Comparison of ENCODE assay signal across 29 cellular contexts in the genomic region with DNA sequence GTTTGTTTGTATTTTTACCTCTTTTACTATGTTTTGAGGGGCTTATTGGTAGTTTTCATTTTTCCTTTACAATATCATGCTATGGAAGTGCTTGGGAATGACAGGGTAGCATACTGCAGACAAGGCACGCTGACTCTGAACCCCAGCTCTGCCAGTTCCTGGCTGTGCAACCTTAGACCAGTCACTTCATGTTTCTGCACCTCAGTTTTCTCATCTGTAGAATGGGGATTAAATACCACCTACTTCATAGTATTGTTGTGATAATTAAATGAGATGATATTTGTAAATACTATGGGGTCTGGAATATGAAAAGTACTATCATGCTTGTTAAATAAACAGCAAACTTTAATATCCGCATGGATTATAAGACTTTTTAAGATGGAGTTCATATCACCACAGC. TPM values are rescaled to one million over a fixed set of nuclear protein-coding genes. Genes with fewer than 3 reads are reported as not detected.
"Had no signal": no experiment of that assay in that cellular context is flagged by ENCODE, and none has a peak within 500 bp of the region (broad histone marks: within the 10 kb centered on the region; RNA-seq: fewer than 3 reads in every experiment).

No MANE protein-coding gene starts in this region.

- H3K27ac Mint-ChIP-seq: dendritic cell treated with granulocyte-macrophage colony-stimulating factor and Interleukin-4, amounts not matched to agents 40 ng/mL and 50 ng/mL, for 4 days; effector memory CD8-positive, alpha-beta T cell; endodermal cell; naive thymus-derived CD4-positive, alpha-beta T cell had no signal

- DNase-seq: colonic mucosa; cortex of kidney; effector CD8-positive, alpha-beta T cell; effector memory CD8-positive, alpha-beta T cell; endodermal cell; erythroblast; esophagus squamous epithelium; foreskin fibroblast; foreskin melanocyte; gastrocnemius medialis; head of caudate nucleus; heart right ventricle; hippocampal formation; left cardiac atrium; left lung; left ventricle myocardium superior; lower lobe of right lung; mesendoderm; midbrain; naive thymus-derived CD4-positive, alpha-beta T cell had no signal

- H3K4me3 Mint-ChIP-seq: dendritic cell treated with granulocyte-macrophage colony-stimulating factor and Interleukin-4, amounts not matched to agents 40 ng/mL and 50 ng/mL, for 4 days; effector memory CD8-positive, alpha-beta T cell; endodermal cell; naive thymus-derived CD4-positive, alpha-beta T cell had no signal

- H3K27ac ChIP-seq: colonic mucosa, epithelial cell of prostate, esophagus squamous epithelium, gastrocnemius medialis, heart right ventricle, left lung, lower lobe of right lung had no signal

- ATAC-seq: effector memory CD8-positive, alpha-beta T cell; esophagus mucosa; gastrocnemius medialis; heart right ventricle; left cardiac atrium; left lung; left ventricle myocardium superior; lower lobe of right lung; naive thymus-derived CD4-positive, alpha-beta T cell had no signal

- FAIRE-seq: endometrium, islet of Langerhans, keratinocyte had no signal

- H3K9me3 ChIP-seq: colonic mucosa, esophagus squamous epithelium, gastrocnemius medialis, left lung, lower lobe of right lung had no signal

- H3K4me1 Mint-ChIP-seq: naive thymus-derived CD4-positive, alpha-beta T cell had no signal

- H3K27me3 ChIP-seq: colonic mucosa had no signal

- H3K36me3 ChIP-seq: colonic mucosa, esophagus squamous epithelium, gastrocnemius medialis, heart right ventricle, left lung, lower lobe of right lung had no signal

- H3K4me3 ChIP-seq: colonic mucosa, esophagus squamous epithelium, gastrocnemius medialis, heart right ventricle, left lung, lower lobe of right lung had no signal

- H3K4me1 ChIP-seq: colonic mucosa, esophagus squamous epithelium, gastrocnemius medialis, heart right ventricle, left lung, lower lobe of right lung had no signal

- H3K9me3 Mint-ChIP-seq: dendritic cell treated with granulocyte-macrophage colony-stimulating factor and Interleukin-4, amounts not matched to agents 40 ng/mL and 50 ng/mL, for 4 days had no signal

RNA-seq across cellular contexts. Expression of a gene that starts 35.4 kb away (rescaled TPM):
- total RNA-seq: dermis microvascular lymphatic vessel endothelial cell; esophagus mucosa; esophagus squamous epithelium; lower lobe of right lung; lung microvascular endothelial cell; mononuclear cell; naive thymus-derived CD4-positive, alpha-beta T cell had no signal
- polyA plus RNA-seq: keratinocyte; naive thymus-derived CD4-positive, alpha-beta T cell had no signal
